In the genomic region with DNA sequence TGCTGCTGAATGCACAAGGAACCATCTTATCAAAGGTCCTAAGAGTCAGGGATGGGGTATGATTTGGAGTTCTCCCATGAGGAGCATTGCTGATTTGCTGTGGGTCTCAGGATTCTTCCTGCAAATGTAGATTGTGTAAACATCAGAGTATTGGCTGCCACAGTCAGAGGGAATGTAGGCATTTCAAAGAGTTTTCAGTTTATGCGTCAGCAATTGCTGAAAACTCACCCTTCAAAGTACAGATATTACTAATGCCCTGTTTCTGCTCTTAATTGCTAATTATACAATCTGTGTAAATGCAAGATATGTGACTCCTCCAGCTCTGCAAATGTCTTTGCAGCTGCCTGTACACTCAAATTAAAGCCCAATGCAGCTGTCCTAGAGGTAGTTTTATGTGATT, we compare ENCODE assay signal across 6 cellular contexts.
DNase-seq lines count a peak whose midpoint lies in the region; ATAC-seq, FAIRE-seq and TF ChIP-seq lines count a peak whose summit lies in the region.
"Not testable (repeated sequence)": the region's sequence is repeated elsewhere in the genome, so short reads cannot be mapped to it uniquely, and the experiment has no call there.

No MANE protein-coding gene starts in this region.

- TF ChIP-seq CTCF in bronchial epithelial cell (IDR thresholded peaks at IDR 0.05; ENCODE audit: insufficient read depth, low read length, severe bottlenecking); omental fat pad (IDR thresholded peaks at IDR 0.05): not testable (repeated sequence)

- not testable (repeated sequence) for H3K4me1 Mint-ChIP-seq in activated CD4-positive, alpha-beta T cell treated with anti-CD3 and anti-CD28 coated beads for 36 hours; activated T-helper 17 cell treated with anti-CD3 and anti-CD28 coated beads, Interleukin-2, amount 50 U/mL, for 72 hours

- not testable (repeated sequence) for H3K36me3 ChIP-seq in bronchial epithelial cell (ENCODE audit: control insufficient read depth, insufficient read depth, low read length)

- H3K36me3 Mint-ChIP-seq in activated CD4-positive, alpha-beta T cell treated with anti-CD3 and anti-CD28 coated beads for 36 hours (ENCODE audit: low read depth); activated T-helper 17 cell treated with anti-CD3 and anti-CD28 coated beads, Interleukin-2, amount 50 U/mL, for 72 hours (ENCODE audit: low read depth): not testable (repeated sequence)

- CTCF ChIA-PET in activated CD4-positive, alpha-beta T cell treated with anti-CD3 and anti-CD28 coated beads for 36 hours (lab: Charles Lee): not testable (repeated sequence)

- FAIRE-seq in bronchial epithelial cell (lab: Jason Lieb, UNC): peak; percentile 55

- H3K4me3 Mint-ChIP-seq in activated CD4-positive, alpha-beta T cell treated with anti-CD3 and anti-CD28 coated beads for 36 hours; activated T-helper 17 cell treated with anti-CD3 and anti-CD28 coated beads, Interleukin-2, amount 50 U/mL, for 72 hours: not testable (repeated sequence)

- POLR2A ChIA-PET in activated CD4-positive, alpha-beta T cell treated with anti-CD3 and anti-CD28 coated beads for 36 hours (lab: Charles Lee): not testable (repeated sequence)

- H3K9me3 Mint-ChIP-seq in activated CD4-positive, alpha-beta T cell treated with anti-CD3 and anti-CD28 coated beads for 36 hours (ENCODE audit: low read depth); activated T-helper 17 cell treated with anti-CD3 and anti-CD28 coated beads, Interleukin-2, amount 50 U/mL, for 72 hours: not testable (repeated sequence)

- intact Hi-C loops in activated CD4-positive, alpha-beta T cell treated with anti-CD3 and anti-CD28 coated beads for 36 hours (cut with DNase I, micrococcal nuclease): not testable (repeated sequence)

- ATAC-seq in GM18868 (IDR thresholded peaks at IDR 0.05; ENCODE audit: unreplicated experiment) (peak; percentile 62), HG02798 (IDR thresholded peaks at IDR 0.05; ENCODE audit: poor library complexity, unreplicated experiment) (peak; percentile 45), omental fat pad (ENCODE audit: low FRiP score) (peak; percentile 81)
- peak; percentile 76 for ATAC-seq in activated CD4-positive, alpha-beta T cell treated with anti-CD3 and anti-CD28 coated beads for 36 hours
- ATAC-seq in activated T-helper 17 cell treated with anti-CD3 and anti-CD28 coated beads, Interleukin-2, amount 50 U/mL, for 72 hours (replicated peaks): peak; percentile 92

- H3K27me3 ChIP-seq in bronchial epithelial cell (ENCODE audit: control insufficient read depth, insufficient read depth, low read length): not testable (repeated sequence)

- not testable (repeated sequence) for H3K27me3 Mint-ChIP-seq in activated CD4-positive, alpha-beta T cell treated with anti-CD3 and anti-CD28 coated beads for 36 hours; activated T-helper 17 cell treated with anti-CD3 and anti-CD28 coated beads, Interleukin-2, amount 50 U/mL, for 72 hours

- DNase-seq in activated CD4-positive, alpha-beta T cell treated with anti-CD3 and anti-CD28 coated beads for 36 hours; bronchial epithelial cell (ENCODE audit: low read depth); omental fat pad (ENCODE audit: low spot score): not testable (repeated sequence)

- H3K4me3 ChIP-seq in bronchial epithelial cell (ENCODE audit: low read depth, low read length): not testable (repeated sequence)

- H3K27ac Mint-ChIP-seq in activated CD4-positive, alpha-beta T cell treated with anti-CD3 and anti-CD28 coated beads for 36 hours; activated T-helper 17 cell treated with anti-CD3 and anti-CD28 coated beads, Interleukin-2, amount 50 U/mL, for 72 hours: not testable (repeated sequence)
